15 cellular contexts compared by ENCODE assay signal in the genomic region with DNA sequence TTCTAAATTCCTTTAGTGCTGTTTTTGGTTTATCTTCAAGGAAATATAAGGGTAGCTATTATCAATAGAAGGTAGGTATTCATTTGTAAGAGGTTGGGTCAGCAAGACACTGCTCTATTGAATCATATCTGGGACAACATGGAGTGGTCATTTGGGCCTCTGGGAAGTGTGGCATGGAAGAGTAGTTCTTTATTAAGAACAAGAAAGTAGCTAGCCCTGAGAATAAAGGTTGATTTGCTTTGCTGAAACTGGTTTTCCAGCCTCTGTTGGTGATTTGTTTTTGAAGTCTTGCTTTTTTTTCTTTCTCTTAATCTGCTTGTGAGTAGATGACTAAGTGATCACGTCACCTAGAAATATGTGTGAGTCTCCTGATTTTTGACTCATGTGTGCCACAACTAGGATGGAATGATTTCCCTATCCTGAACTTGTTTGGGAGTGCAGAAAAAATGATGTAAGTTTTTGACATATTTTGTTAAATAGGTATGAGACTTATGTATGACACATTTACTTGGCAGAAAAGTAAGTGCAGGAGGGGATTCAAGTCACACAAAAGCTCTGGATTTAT.
DNase-seq lines count a peak whose midpoint lies in the region; ATAC-seq and TF ChIP-seq lines count a peak whose summit lies in the region.
"Had no signal": no experiment of that assay in that cellular context is flagged by ENCODE, and none has a peak within 500 bp of the region (broad histone marks: within the 10 kb centered on the region; RNA-seq: fewer than 3 reads in every experiment).

No MANE protein-coding gene starts in this region.

- peaks cover under 1% of the 10 kb centered on the region; the same call in 1 of the 2 replicates for H3K9me3 Mint-ChIP-seq in HFFc6
- H3K9me3 Mint-ChIP-seq: T-helper 1 cell treated with Interleukin-12 subunit alpha and Interleukin-12 subunit beta and Interleukin-4 antibody, amounts not matched to agents 30 μg/mL and 1 μg/mL, for 36 hours had no signal

- H3K4me1 Mint-ChIP-seq in HFFc6 (ENCODE audit: low read depth) = peaks cover 42% of the 10 kb centered on the region
- H3K4me1 Mint-ChIP-seq: B cell had no signal

- H3K9me3 ChIP-seq in right atrium auricular region = peaks cover 0 to 9% of the 10 kb centered on the region in 2 donors

- H3K27me3 Mint-ChIP-seq in HFFc6 (ENCODE audit: insufficient read depth) = no peaks in the 10 kb centered on the region
- H3K27me3 Mint-ChIP-seq: B cell had no signal

- TF ChIP-seq CTCF in HFFc6 (IDR thresholded peaks at IDR 0.05) = no peak
- no peak for TF ChIP-seq CTCF in right atrium auricular region (IDR thresholded peaks at IDR 0.05)

- H3K36me3 ChIP-seq in right atrium auricular region (no peaks in the 10 kb centered on the region), H7 (replicated peaks; ENCODE audit: control insufficient read depth, insufficient read depth, low read length) (no peaks in the 10 kb centered on the region)
- H3K36me3 ChIP-seq: upper lobe of left lung had no signal

- H3K36me3 Mint-ChIP-seq in HFFc6 (ENCODE audit: low read depth) = no peaks in the 10 kb centered on the region; the same call in 1 of the 2 replicates

- H3K4me3 Mint-ChIP-seq in HFFc6 = peak overlapping the region; percentile 35
- H3K4me3 Mint-ChIP-seq: B cell; T-helper 1 cell treated with Interleukin-12 subunit alpha and Interleukin-12 subunit beta and Interleukin-4 antibody, amounts not matched to agents 30 μg/mL and 1 μg/mL, for 36 hours had no signal

- H3K27ac Mint-ChIP-seq in HFFc6 = peak overlapping the region; percentile 79
- H3K27ac Mint-ChIP-seq: B cell; T-helper 1 cell treated with Interleukin-12 subunit alpha and Interleukin-12 subunit beta and Interleukin-4 antibody, amounts not matched to agents 30 μg/mL and 1 μg/mL, for 36 hours had no signal

- DNase-seq in ACHN (peak; percentile 60), HFFc6 (peak; percentile 87), astrocyte of the hippocampus (ENCODE audit: low read depth, low spot score) (peak; percentile 74), hepatic stellate cell (ENCODE audit: low spot score) (peak; percentile 35), right atrium auricular region (ENCODE audit: low spot score) (no peak), H7 (no peak), NCI-H82 (lab: John Stamatoyannopoulos, UW) (no peak)
- DNase-seq: activated gamma-delta T cell, GF-D8, NCI-H1436, retina, upper lobe of left lung had no signal

- H3K27ac ChIP-seq in right atrium auricular region = no peak overlapping the region
- H3K27ac ChIP-seq: upper lobe of left lung had no signal

- in situ Hi-C loops in ACHN (cut with HindIII; ENCODE audit: low pct_ligation_motif_present, low pct_unique_long_range_greater_than_20kb, low sequenced_read_pairs) = no loop called here

- no peak for ATAC-seq in GM19324 (IDR thresholded peaks at IDR 0.05; ENCODE audit: low FRiP score, unreplicated experiment)

- no peaks in the 10 kb centered on the region for H3K4me1 ChIP-seq in right atrium auricular region
- H3K4me1 ChIP-seq: upper lobe of left lung had no signal

- no peak overlapping the region for H3K4me3 ChIP-seq in right atrium auricular region
- no peak overlapping the region for H3K4me3 ChIP-seq in H7 (ENCODE audit: insufficient read depth, low read depth, low read length)
- H3K4me3 ChIP-seq: upper lobe of left lung had no signal

- H3K27me3 ChIP-seq in right atrium auricular region (no peaks in the 10 kb centered on the region), H7 (ENCODE audit: control insufficient read depth, insufficient read depth, low read length) (no peaks in the 10 kb centered on the region)
- H3K27me3 ChIP-seq: upper lobe of left lung had no signal

Comparison
In these comparisons a context has a peak if more than half of its experiments do, and no peak if none do; other contexts are left out.
1. DNase-seq: peak in ACHN (single experiment), HFFc6 (single experiment), astrocyte of the hippocampus (single experiment) and hepatic stellate cell (single experiment); none in right atrium auricular region (single experiment), H7 (single experiment) and NCI-H82 (single experiment).